8 cellular contexts compared by ENCODE assay signal in genomic region chr10:79244841-79245504, GRCh38.
DNase-seq lines count a peak whose midpoint lies in the region; ATAC-seq and TF ChIP-seq lines count a peak whose summit lies in the region.

No MANE protein-coding gene starts in this region.

- H3K36me3 ChIP-seq in MM.1S (replicated peaks; ENCODE audit: insufficient read depth, low read length) = no peaks in the 10 kb centered on the region
- no peaks in the 10 kb centered on the region for H3K36me3 ChIP-seq in effector memory CD4-positive, alpha-beta T cell (ENCODE audit: control insufficient read depth, insufficient read depth, low read length)

- H4K20me1 ChIP-seq in MM.1S (ENCODE audit: insufficient read depth, low read length) = no peaks in the 10 kb centered on the region

- H2AFZ ChIP-seq in MM.1S (ENCODE audit: low read length) = no peak overlapping the region

- no peaks in the 10 kb centered on the region for H3K9me2 ChIP-seq in MM.1S (replicated peaks; ENCODE audit: insufficient read depth, low read length)

- no peaks in the 10 kb centered on the region for H3K9me3 ChIP-seq in MM.1S (replicated peaks; ENCODE audit: insufficient read depth, low read length)
- no peaks in the 10 kb centered on the region for H3K9me3 ChIP-seq in effector memory CD4-positive, alpha-beta T cell (ENCODE audit: control insufficient read depth, low read length)

- H3K4me1 ChIP-seq in MM.1S (ENCODE audit: low read length) = peaks cover 68% of the 10 kb centered on the region
- peaks cover 40% of the 10 kb centered on the region for H3K4me1 ChIP-seq in effector memory CD4-positive, alpha-beta T cell (ENCODE audit: control insufficient read depth, insufficient read depth, low read length, poor library complexity, severe bottlenecking)

- H3K9me3 Mint-ChIP-seq in stimulated activated naive B cell treated with anti-CD40 and anti-IgM and Interleukin-4, amounts not matched to agents 10 μg/mL and 1 μg/mL and 100 μg/mL, for 72 hours = no peaks in the 10 kb centered on the region
- H3K9me3 Mint-ChIP-seq in WTC11 = no peaks in the 10 kb centered on the region

- peak overlapping the region; percentile 81 for H3K4me3 ChIP-seq in MM.1S (ENCODE audit: low read length)
- H3K4me3 ChIP-seq in effector memory CD4-positive, alpha-beta T cell (ENCODE audit: insufficient read depth, low read depth, low read length, poor library complexity, severe bottlenecking) = peak overlapping the region; percentile 16

- H3K27me3 ChIP-seq in MM.1S (replicated peaks; ENCODE audit: insufficient read depth, low read length) = no peaks in the 10 kb centered on the region
- H3K27me3 ChIP-seq in effector memory CD4-positive, alpha-beta T cell (replicated peaks; ENCODE audit: control insufficient read depth, insufficient read depth, low read length, poor library complexity, severe bottlenecking) = no peaks in the 10 kb centered on the region

- CTCF ChIA-PET in WTC11 (lab: Charles Lee) = no interaction called here

- peak overlapping the region; percentile 100 for H3K4me2 ChIP-seq in MM.1S (ENCODE audit: low read depth, low read length)

- H3K4me1 Mint-ChIP-seq in stimulated activated naive B cell treated with anti-CD40 and anti-IgM and Interleukin-4, amounts not matched to agents 10 μg/mL and 1 μg/mL and 100 μg/mL, for 72 hours = peaks cover 59 to 86% of the 10 kb centered on the region in 2 donors
- H3K4me1 Mint-ChIP-seq in WTC11 = peaks cover 33% of the 10 kb centered on the region

- H3K9ac ChIP-seq in MM.1S (ENCODE audit: low read length) = peak overlapping the region; percentile 89

- peak overlapping the region; percentile 98 for H3K27ac Mint-ChIP-seq in stimulated activated naive B cell treated with anti-CD40 and anti-IgM and Interleukin-4, amounts not matched to agents 10 μg/mL and 1 μg/mL and 100 μg/mL, for 72 hours
- no peak overlapping the region for H3K27ac Mint-ChIP-seq in WTC11

- peaks cover 69% of the 10 kb centered on the region for H3K79me2 ChIP-seq in MM.1S (ENCODE audit: low read length)

- DNase-seq in GM10266 (ENCODE audit: extremely low spot score) (peak; percentile 73), GM20000 (ENCODE audit: low spot score) (peak; percentile 77), MM.1S (peak; percentile 90), kidney tubule cell (ENCODE audit: low spot score) (no peak), WTC11 (ENCODE audit: low spot score) (no peak)
- DNase-seq in effector memory CD4-positive, alpha-beta T cell = no peak
- peak; percentile 51 for DNase-seq in stimulated activated naive B cell treated with anti-CD40 and anti-IgM and Interleukin-4, amounts not matched to agents 10 μg/mL and 1 μg/mL and 100 μg/mL, for 72 hours
- no peak for DNase-seq in stimulated activated CD4-positive, alpha-beta T cell treated with anti-CD3 and anti-CD28 coated beads, Interleukin-4, amount 100 ng/mL, for 4 hours

- no peaks in the 10 kb centered on the region for H3K27me3 Mint-ChIP-seq in stimulated activated naive B cell treated with anti-CD40 and anti-IgM and Interleukin-4, amounts not matched to agents 10 μg/mL and 1 μg/mL and 100 μg/mL, for 72 hours
- peaks cover 45% of the 10 kb centered on the region for H3K27me3 Mint-ChIP-seq in WTC11 (ENCODE audit: low read depth)

- H3K36me3 Mint-ChIP-seq in stimulated activated naive B cell treated with anti-CD40 and anti-IgM and Interleukin-4, amounts not matched to agents 10 μg/mL and 1 μg/mL and 100 μg/mL, for 72 hours = peaks cover 28 to 54% of the 10 kb centered on the region in 2 donors
- H3K36me3 Mint-ChIP-seq in WTC11 = no peaks in the 10 kb centered on the region

- peak overlapping the region; percentile 92 for H3K27ac ChIP-seq in MM.1S (ENCODE audit: low read length)
- H3K27ac ChIP-seq in effector memory CD4-positive, alpha-beta T cell (ENCODE audit: insufficient read depth, low read length, poor library complexity, severe bottlenecking) = peak overlapping the region; percentile 21

- TF ChIP-seq CTCF in GM10266 (IDR thresholded peaks at IDR 0.05; ENCODE audit: control insufficient read depth, insufficient read depth, low read depth, missing control alignments) (no peak), GM20000 (IDR thresholded peaks at IDR 0.05; ENCODE audit: extremely low read depth, missing control alignments) (no peak), MM.1S (IDR thresholded peaks at IDR 0.05; ENCODE audit: low read length) (no peak), WTC11 (IDR thresholded peaks at IDR 0.05) (no peak)

- peaks cover 54% of the 10 kb centered on the region for H3F3A ChIP-seq in MM.1S (ENCODE audit: insufficient read depth, low read length)

- POLR2A ChIA-PET in WTC11 (lab: Charles Lee) = no interaction called here

- H3K4me3 Mint-ChIP-seq in stimulated activated naive B cell treated with anti-CD40 and anti-IgM and Interleukin-4, amounts not matched to agents 10 μg/mL and 1 μg/mL and 100 μg/mL, for 72 hours = peak overlapping the region; percentile 78 to 83
- no peak overlapping the region; the same call in 1 of the 2 replicates for H3K4me3 Mint-ChIP-seq in WTC11

- peak; percentile 7 to 12 for ATAC-seq in stimulated activated naive B cell treated with anti-CD40 and anti-IgM and Interleukin-4, amounts not matched to agents 10 μg/mL and 1 μg/mL and 100 μg/mL, for 72 hours (replicated peaks)
- ATAC-seq in WTC11 = no peak

TF ChIP-seq in WTC11, 78 proteins besides CTCF, POLR2A, EP300 and RAD21 (continues in another document):
- no peak for TF ChIP-seq MAX (CRISPR knock-in tag; IDR thresholded peaks at IDR 0.05)
- no peak for TF ChIP-seq ZNF317 (CRISPR knock-in tag; IDR thresholded peaks at IDR 0.05; ENCODE audit: borderline replicate concordance, low read depth)
- TF ChIP-seq PRRX2 (CRISPR knock-in tag; IDR thresholded peaks at IDR 0.05) = no peak
- TF ChIP-seq MXD4 (CRISPR knock-in tag; IDR thresholded peaks at IDR 0.05; ENCODE audit: borderline replicate concordance) = no peak
- no peak for TF ChIP-seq FOXP1 (CRISPR knock-in tag; IDR thresholded peaks at IDR 0.05; ENCODE audit: borderline replicate concordance)
- TF ChIP-seq ESRRA (CRISPR knock-in tag; IDR thresholded peaks at IDR 0.05; ENCODE audit: borderline replicate concordance) = no peak
- no peak for TF ChIP-seq STAT6 (CRISPR knock-in tag; conservative IDR thresholded peaks at IDR 0.05; ENCODE audit: low read depth)
- no peak for TF ChIP-seq HMGXB4 (CRISPR knock-in tag; IDR thresholded peaks at IDR 0.05)

Comparison
In these comparisons a context has a peak if more than half of its experiments do, and no peak if none do; other contexts are left out.
1. DNase-seq: peak in GM10266 (single experiment), GM20000 (single experiment), MM.1S (single experiment) and stimulated activated naive B cell treated with anti-CD40 and anti-IgM and Interleukin-4, amounts not matched to agents 10 μg/mL and 1 μg/mL and 100 μg/mL, for 72 hours (single experiment); none in effector memory CD4-positive, alpha-beta T cell (0 of 3), kidney tubule cell (single experiment), WTC11 (single experiment) and stimulated activated CD4-positive, alpha-beta T cell treated with anti-CD3 and anti-CD28 coated beads, Interleukin-4, amount 100 ng/mL, for 4 hours (0 of 2).